In genomic region chr12:45191239-45191638, GRCh38 we compare ENCODE assay signal across 14 cellular contexts. TPM values are rescaled to one million over a fixed set of nuclear protein-coding genes. Genes with fewer than 3 reads are reported as not detected.
DNase-seq lines count a peak whose midpoint lies in the region; ATAC-seq and TF ChIP-seq lines count a peak whose summit lies in the region.
"Had no signal": no experiment of that assay in that cellular context is flagged by ENCODE, and none has a peak within 500 bp of the region (broad histone marks: within the 10 kb centered on the region; RNA-seq: fewer than 3 reads in every experiment).

No MANE protein-coding gene starts in this region.

- H3K4me3 ChIP-seq in heart right ventricle, result no peak overlapping the region
- H3K4me3 ChIP-seq in epithelial cell of esophagus (ENCODE audit: low read length), result no peak overlapping the region

- TF ChIP-seq CTCF in heart right ventricle (IDR thresholded peaks at IDR 0.05) (no peak), epithelial cell of esophagus (IDR thresholded peaks at IDR 0.05; ENCODE audit: insufficient read depth, low read depth, low read length, missing control alignments) (no peak)

- H3K27ac ChIP-seq in heart right ventricle, result peak overlapping the region in 1 of 10 donors; percentile 48
- H3K27ac ChIP-seq: epithelial cell of prostate had no signal

- WGBS in heart right ventricle, 2 donors, result 74 to 76% methylated on average over 1 of the region's 1 CpG

- H3K4me1 ChIP-seq in heart right ventricle, result peaks cover 0 to 23% (median 15%) of the 10 kb centered on the region in 9 donors

- no peaks in the 10 kb centered on the region for H3K9me3 ChIP-seq in heart right ventricle

- intact Hi-C loops in heart right ventricle (cut with DNase I) (no loop called here), Right ventricle myocardium superior (cut with DNase I) (no loop called here)

- no peaks in the 10 kb centered on the region for H3K36me3 ChIP-seq in heart right ventricle

- DNase-seq in heart right ventricle (no peak), Right ventricle myocardium superior (no peak), RPMI7951 (ENCODE audit: low read depth) (peak; percentile 49), epithelial cell of esophagus (ENCODE audit: low read depth) (peak; percentile 52), NCI-H82 (lab: John Stamatoyannopoulos, UW) (no peak), ureter (ENCODE audit: low spot score) (no peak), NCI-H1048 (lab: John Stamatoyannopoulos, UW) (no peak)
- DNase-seq in stimulated activated naive CD8-positive, alpha-beta T cell treated with anti-CD3 and anti-CD28 coated beads, Interleukin-15, Interleukin-2, amounts not matched to agents 100 U/mL and 50 U/mL, for 24 hours, result no peak
- DNase-seq: activated CD8-positive, alpha-beta memory T cell treated with anti-CD3 and anti-CD28 coated beads, Interleukin-2, amount 50 U/mL, for 48 hours; DND-41; H7; NCI-H510A; SHP77 had no signal

- no peaks in the 10 kb centered on the region for H3K27me3 ChIP-seq in heart right ventricle

- ATAC-seq in heart right ventricle (peak in 6 of 8 donors; percentile 30 to 70 (median 56)), Right ventricle myocardium superior (ENCODE audit: poor library complexity) (no peak)
- ATAC-seq in stimulated activated naive CD8-positive, alpha-beta T cell treated with anti-CD3 and anti-CD28 coated beads, Interleukin-15, Interleukin-2, amounts not matched to agents 100 U/mL and 50 U/mL, for 24 hours, result peak; percentile 49

RNA-seq across cellular contexts. Expression of gene ANO6, which starts 24.7 kb away (rescaled TPM):
- 10 to 100 TPM; 35.8 to 52.2 (median 41.9) TPM for total RNA-seq in heart right ventricle
- 10 to 100 TPM in 1 of 2 donors, 1 to 10 TPM in 1; 8.9 to 12.7 TPM for polyA plus RNA-seq in heart right ventricle
- total RNA-seq in Right ventricle myocardium superior, result 46.6 TPM
- total RNA-seq in RPMI7951 (2014; rRNA removed; shearing (Covaris generic)), result 58.1 and 62.1 TPM in 2 replicates
- 80.9 TPM for total RNA-seq in ureter

Comparison
In these comparisons a context has a peak if more than half of its experiments do, and no peak if none do; other contexts are left out.
1. DNase-seq: peak in RPMI7951 (single experiment) and epithelial cell of esophagus (single experiment); none in heart right ventricle (0 of 2), Right ventricle myocardium superior (single experiment), stimulated activated naive CD8-positive, alpha-beta T cell treated with anti-CD3 and anti-CD28 coated beads, Interleukin-15, Interleukin-2, amounts not matched to agents 100 U/mL and 50 U/mL, for 24 hours (single experiment), NCI-H82 (single experiment), ureter (single experiment) and NCI-H1048 (single experiment).